Comparison of ENCODE assay signal across 20 cellular contexts in the genomic region with DNA sequence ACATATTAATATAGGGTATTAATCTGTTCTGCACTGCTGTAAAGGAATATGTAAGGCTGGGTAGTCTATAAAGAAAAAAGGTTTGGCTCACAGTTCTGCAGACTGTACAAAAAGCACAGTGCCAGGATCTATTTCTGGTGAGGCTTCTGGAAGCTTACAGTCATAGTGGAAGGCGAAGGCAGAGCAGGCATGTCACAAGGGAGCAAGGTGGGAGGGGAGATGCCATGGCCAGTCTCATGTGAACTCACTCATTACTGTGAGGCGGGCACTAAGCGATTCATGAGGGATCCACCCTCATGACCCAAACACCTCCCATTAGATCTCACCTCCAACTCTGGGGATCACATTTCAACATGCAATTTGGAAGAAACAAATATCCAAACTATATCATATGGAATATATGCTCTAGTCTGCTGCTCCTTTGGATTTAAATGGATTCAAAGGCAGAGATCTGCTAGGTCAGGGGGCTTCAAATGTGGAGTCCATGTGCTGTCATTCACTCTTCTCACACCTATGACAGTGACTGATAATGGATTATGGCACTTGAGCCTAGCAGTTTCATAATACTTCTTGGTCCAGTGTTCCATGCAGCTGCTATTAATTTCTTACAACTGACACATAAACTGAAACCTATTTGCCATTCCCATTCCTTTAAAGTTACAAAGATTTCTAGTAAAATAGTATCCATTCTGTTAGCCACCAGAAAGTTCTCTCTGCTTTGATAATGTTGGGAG.
A peak's percentile ranks its signal among the peaks of the same experiment; 100 is the strongest.
DNase-seq lines count a peak whose midpoint lies in the region; ATAC-seq and TF ChIP-seq lines count a peak whose summit lies in the region.
"Had no signal": no experiment of that assay in that cellular context is flagged by ENCODE, and none has a peak within 500 bp of the region (broad histone marks: within the 10 kb centered on the region; RNA-seq: fewer than 3 reads in every experiment).

No MANE protein-coding gene starts in this region.

- H3K9me3 ChIP-seq in left ventricle myocardium inferior (replicated peaks) (no peaks in the 10 kb centered on the region), gastrocnemius medialis (no peaks in the 10 kb centered on the region)

- no peak overlapping the region for H3K27ac Mint-ChIP-seq in activated CD4-positive, alpha-beta T cell treated with anti-CD3 and anti-CD28 coated beads for 36 hours
- no peak overlapping the region for H3K27ac Mint-ChIP-seq in activated naive CD8-positive, alpha-beta T cell treated with anti-CD3 and anti-CD28 coated beads, Interleukin-2, amount 50 U/mL, for 24 hours
- H3K27ac Mint-ChIP-seq: HFFc6 had no signal

- peak overlapping the region; percentile 37 for H3K27ac ChIP-seq in left ventricle myocardium inferior (replicated peaks)
- peak overlapping the region; percentile 24 to 71 (median 52) for H3K27ac ChIP-seq in gastrocnemius medialis
- H3K27ac ChIP-seq: 22Rv1 had no signal

- TF ChIP-seq POLR2A in gastrocnemius medialis (IDR thresholded peaks at IDR 0.05): no peak

- no peaks in the 10 kb centered on the region for H3K27me3 ChIP-seq in left ventricle myocardium inferior (ENCODE audit: low read depth)
- H3K27me3 ChIP-seq in gastrocnemius medialis: no peaks in the 10 kb centered on the region

- H3K4me3 ChIP-seq in left ventricle myocardium inferior: no peak overlapping the region
- H3K4me3 ChIP-seq in gastrocnemius medialis: no peak overlapping the region

- POLR2A ChIA-PET in activated CD4-positive, alpha-beta T cell treated with anti-CD3 and anti-CD28 coated beads for 36 hours (lab: Charles Lee): no interaction called here

- intact Hi-C loops in activated CD4-positive, alpha-beta T cell treated with anti-CD3 and anti-CD28 coated beads for 36 hours (cut with DNase I, micrococcal nuclease): no loop called here
- intact Hi-C loops in left ventricle myocardium inferior (cut with micrococcal nuclease) (no loop called here), gastrocnemius medialis (cut with DNase I; ENCODE audit: low total_unique reads) (no loop called here)

- H3K36me3 ChIP-seq in left ventricle myocardium inferior (peaks cover 2% of the 10 kb centered on the region), gastrocnemius medialis (no peaks in the 10 kb centered on the region)

- no peaks in the 10 kb centered on the region for H3K27me3 Mint-ChIP-seq in activated CD4-positive, alpha-beta T cell treated with anti-CD3 and anti-CD28 coated beads for 36 hours
- H3K27me3 Mint-ChIP-seq in activated naive CD8-positive, alpha-beta T cell treated with anti-CD3 and anti-CD28 coated beads, Interleukin-2, amount 50 U/mL, for 24 hours: no peaks in the 10 kb centered on the region

- no peak for ATAC-seq in activated CD4-positive, alpha-beta T cell treated with anti-CD3 and anti-CD28 coated beads for 36 hours
- peak; percentile 20 for ATAC-seq in activated naive CD8-positive, alpha-beta T cell treated with anti-CD3 and anti-CD28 coated beads, Interleukin-2, amount 50 U/mL, for 24 hours
- ATAC-seq in gastrocnemius medialis (peak; percentile 94 to 95), GM18858 (IDR thresholded peaks at IDR 0.05; ENCODE audit: unreplicated experiment) (no peak)
- ATAC-seq: PC-3 had no signal

- no peak overlapping the region for H3K4me3 Mint-ChIP-seq in activated CD4-positive, alpha-beta T cell treated with anti-CD3 and anti-CD28 coated beads for 36 hours
- no peak overlapping the region for H3K4me3 Mint-ChIP-seq in activated naive CD8-positive, alpha-beta T cell treated with anti-CD3 and anti-CD28 coated beads, Interleukin-2, amount 50 U/mL, for 24 hours
- H3K4me3 Mint-ChIP-seq: HFFc6 had no signal

- in situ Hi-C loops in gastrocnemius medialis (cut with MboI; ENCODE audit: low sequenced_read_pairs in 4 of 4): no loop called here

- H3K4me1 ChIP-seq in left ventricle myocardium inferior: peaks cover 27% of the 10 kb centered on the region
- peaks cover under 1 to 18% of the 10 kb centered on the region in 2 donors for H3K4me1 ChIP-seq in gastrocnemius medialis

- CTCF ChIA-PET in activated CD4-positive, alpha-beta T cell treated with anti-CD3 and anti-CD28 coated beads for 36 hours (lab: Charles Lee): interaction anchor here (0.5 kb wide), 1 partner anchor 215 kb away, joined by 3 read pairs; no protein-coding TSS in a partner anchor

- TF ChIP-seq CTCF in left ventricle myocardium inferior (IDR thresholded peaks at IDR 0.05; ENCODE audit: borderline replicate concordance) (no peak), gastrocnemius medialis (IDR thresholded peaks at IDR 0.05 in 4 of 5, conservative IDR thresholded peaks at IDR 0.05 in 1 of 5) (no peak)

- peak; percentile 8 for DNase-seq in activated CD4-positive, alpha-beta T cell treated with anti-CD3 and anti-CD28 coated beads for 36 hours
- DNase-seq in activated CD4-positive, alpha-beta T cell treated with anti-CD3 and anti-CD28 coated beads, Interleukin-2, amount 50 U/mL, for 1 hour: no peak
- DNase-seq in activated naive CD8-positive, alpha-beta T cell treated with anti-CD3 and anti-CD28 coated beads, Interleukin-2, amount 50 U/mL, for 24 hours: no peak
- DNase-seq in left ventricle myocardium inferior (no peak), gastrocnemius medialis (peak; percentile 55 to 58), SKM-1 (lab: John Stamatoyannopoulos, UW; ENCODE audit: unreplicated experiment) (no peak), cerebellum (ENCODE audit: low spot score) (no peak)
- DNase-seq: DND-41, H7, HFFc6, KG1, MV-4-11, NCI-H1694 treated with DMSO at 0.1 percent for 48 hours, NCI-H2107, NCI-H2227 treated with DMSO at 0.1 percent for 48 hours, NCI-H524, PC-3, RPMI8226 had no signal

- H3K9me3 Mint-ChIP-seq in activated CD4-positive, alpha-beta T cell treated with anti-CD3 and anti-CD28 coated beads for 36 hours (ENCODE audit: low read depth): no peaks in the 10 kb centered on the region
- no peaks in the 10 kb centered on the region for H3K9me3 Mint-ChIP-seq in activated naive CD8-positive, alpha-beta T cell treated with anti-CD3 and anti-CD28 coated beads, Interleukin-2, amount 50 U/mL, for 24 hours
- H3K9me3 Mint-ChIP-seq: HFFc6 had no signal

- H3K36me3 Mint-ChIP-seq in activated CD4-positive, alpha-beta T cell treated with anti-CD3 and anti-CD28 coated beads for 36 hours (ENCODE audit: low read depth): peaks cover 10% of the 10 kb centered on the region
- H3K36me3 Mint-ChIP-seq in activated naive CD8-positive, alpha-beta T cell treated with anti-CD3 and anti-CD28 coated beads, Interleukin-2, amount 50 U/mL, for 24 hours (ENCODE audit: low read depth): peaks cover 16% of the 10 kb centered on the region

- no peaks in the 10 kb centered on the region for H3K4me1 Mint-ChIP-seq in activated CD4-positive, alpha-beta T cell treated with anti-CD3 and anti-CD28 coated beads for 36 hours
- peaks cover 11% of the 10 kb centered on the region for H3K4me1 Mint-ChIP-seq in activated naive CD8-positive, alpha-beta T cell treated with anti-CD3 and anti-CD28 coated beads, Interleukin-2, amount 50 U/mL, for 24 hours

Comparison
In these comparisons a context has a peak if more than half of its experiments do, and no peak if none do; other contexts are left out.
1. DNase-seq: peak in activated CD4-positive, alpha-beta T cell treated with anti-CD3 and anti-CD28 coated beads for 36 hours (single experiment) and gastrocnemius medialis (2 of 2); none in activated CD4-positive, alpha-beta T cell treated with anti-CD3 and anti-CD28 coated beads, Interleukin-2, amount 50 U/mL, for 1 hour (single experiment), activated naive CD8-positive, alpha-beta T cell treated with anti-CD3 and anti-CD28 coated beads, Interleukin-2, amount 50 U/mL, for 24 hours (single experiment), left ventricle myocardium inferior (single experiment), SKM-1 (single experiment) and cerebellum (single experiment).
2. ATAC-seq: peak in activated naive CD8-positive, alpha-beta T cell treated with anti-CD3 and anti-CD28 coated beads, Interleukin-2, amount 50 U/mL, for 24 hours (single experiment) and gastrocnemius medialis (2 of 2); none in activated CD4-positive, alpha-beta T cell treated with anti-CD3 and anti-CD28 coated beads for 36 hours (single experiment) and GM18858 (single experiment).